In genomic region chr11:36376888-36377758, GRCh38 we compare ENCODE assay signal across 8 cellular contexts.
DNase-seq lines count a peak whose midpoint lies in the region; ATAC-seq and TF ChIP-seq lines count a peak whose summit lies in the region.

No MANE protein-coding gene starts in this region.

- peaks cover 26% of the 10 kb centered on the region for H3K4me1 ChIP-seq in vagina

- TF ChIP-seq CTCF in C4-2B (conservative IDR thresholded peaks at IDR 0.05) = peak; percentile 1; the same call in 1 of the 2 replicates
- peak in 2 of 3 experiments; percentile 24 to 50 for TF ChIP-seq CTCF in vagina (IDR thresholded peaks at IDR 0.05)

- no peaks in the 10 kb centered on the region for H3K9me3 ChIP-seq in vagina

- no peak overlapping the region for H3K27ac ChIP-seq in C4-2B
- H3K27ac ChIP-seq in vagina = peak overlapping the region; percentile 83

- no peaks in the 10 kb centered on the region for H3K27me3 ChIP-seq in vagina

- ATAC-seq in GM21529 (IDR thresholded peaks at IDR 0.05; ENCODE audit: unreplicated experiment) = peak; percentile 61

- intact Hi-C loops in vagina (cut with DNase I) = no loop called here

- peak; percentile 82 for DNase-seq in NCI-H69 (lab: John Stamatoyannopoulos, UW)
- DNase-seq in activated T-helper 9 cell treated with anti-CD3 and anti-CD28 coated beads, Interleukin-2, amount 50 U/mL, for 16 hours (ENCODE audit: low read depth) = peak; percentile 43
- DNase-seq in glomerular visceral epithelial cell (ENCODE audit: extremely low spot score) = peak; percentile 65
- peak in 39 of 56 donors; percentile 14 to 75 (median 39) for DNase-seq in nucleus accumbens (lab: John Stamatoyannopoulos, UW)
- no peak for DNase-seq in vagina (ENCODE audit: extremely low spot score in 2 of 2)
- DNase-seq in cortex of kidney (lab: John Stamatoyannopoulos, UW) = no peak

- no peaks in the 10 kb centered on the region for H3K36me3 ChIP-seq in vagina

- no peak for TF ChIP-seq POLR2A in vagina (IDR thresholded peaks at IDR 0.05)

- H3K4me3 ChIP-seq in vagina = peak overlapping the region; percentile 71 to 74

Comparison
In these comparisons a context has a peak if more than half of its experiments do, and no peak if none do; other contexts are left out.
1. DNase-seq: peak in NCI-H69 (single experiment), activated T-helper 9 cell treated with anti-CD3 and anti-CD28 coated beads, Interleukin-2, amount 50 U/mL, for 16 hours (single experiment), glomerular visceral epithelial cell (single experiment) and nucleus accumbens (39 of 56); none in vagina (0 of 2) and cortex of kidney (single experiment).